In genomic region chr7:36984710-36985308, GRCh38 we compare ENCODE assay signal across 14 cellular contexts.
DNase-seq lines count a peak whose midpoint lies in the region; ATAC-seq and TF ChIP-seq lines count a peak whose summit lies in the region.
"Had no signal": no experiment of that assay in that cellular context is flagged by ENCODE, and none has a peak within 500 bp of the region (broad histone marks: within the 10 kb centered on the region; RNA-seq: fewer than 3 reads in every experiment).

No MANE protein-coding gene starts in this region.

- peaks cover 0 to 4% (median 0%) of the 10 kb centered on the region in 11 experiments; a peak in 1 of 22 replicates for H3K36me3 ChIP-seq in BLaER1 treated with 17β-estradiol and CSF1 and Interleukin-3, amounts not matched to agents 10 nM and 100 nM
- H3K36me3 ChIP-seq in tibial nerve, result no peaks in the 10 kb centered on the region
- H3K36me3 ChIP-seq: stomach had no signal

- ATAC-seq in GM18873 (IDR thresholded peaks at IDR 0.05; ENCODE audit: low FRiP score, unreplicated experiment) (no peak), left cardiac atrium (no peak)

- no peaks in the 10 kb centered on the region for H3K79me1 ChIP-seq in H9 (ENCODE audit: insufficient read depth, low read depth, low read length, poor library complexity, severe bottlenecking)

- no peak overlapping the region for H2AK5ac ChIP-seq in H9 (ENCODE audit: insufficient read length, low read length)

- H3K9me3 ChIP-seq in BLaER1 treated with 17β-estradiol and CSF1 and Interleukin-3, amounts not matched to agents 10 nM and 100 nM (replicated peaks in 1 of 11), result no peaks in the 10 kb centered on the region
- no peaks in the 10 kb centered on the region for H3K9me3 ChIP-seq in tibial nerve
- no peaks in the 10 kb centered on the region for H3K9me3 ChIP-seq in H9 (ENCODE audit: control insufficient read depth, low read depth, low read length)
- H3K9me3 ChIP-seq: stomach had no signal

- H3T11ph ChIP-seq in H9 (ENCODE audit: low read length), result no peak overlapping the region

- peak overlapping the region in 4 of 10 experiments; percentile 5 to 28 (median 15); a peak in 4 of 20 replicates for H3K4me3 ChIP-seq in BLaER1 treated with 17β-estradiol and CSF1 and Interleukin-3, amounts not matched to agents 10 nM and 100 nM
- H3K4me3 ChIP-seq in HL-60 (replicated peaks; ENCODE audit: insufficient read depth, low read length) (no peak overlapping the region), tibial nerve (no peak overlapping the region)
- H3K4me3 ChIP-seq: stomach had no signal

- 49 to 55% methylated on average over 6 of the region's 6 CpGs for WGBS in tibial nerve, 2 donors
- WGBS in H9 (ENCODE audit: extremely low coverage, insufficient read length, low lambda C conversion rate), result no CpG with 5 or more reads among the region's 6 CpGs

- H3K9me3 Mint-ChIP-seq in glutamatergic neuron (ENCODE audit: unreplicated experiment) (peaks cover 2% of the 10 kb centered on the region), H9 (no peaks in the 10 kb centered on the region)

- TF ChIP-seq POLR2A in tibial nerve (IDR thresholded peaks at IDR 0.05), result no peak

- no peak for TF ChIP-seq CTCF in HL-60 (IDR thresholded peaks at IDR 0.05; ENCODE audit: insufficient read depth, low read length)
- no peak for TF ChIP-seq CTCF in glutamatergic neuron (IDR thresholded peaks at IDR 0.05; ENCODE audit: partially characterized antibody, unreplicated experiment)
- TF ChIP-seq CTCF in tibial nerve (IDR thresholded peaks at IDR 0.05), result no peak
- no peak for TF ChIP-seq CTCF in H9 (conservative IDR thresholded peaks at IDR 0.05)

- H3K27me3 Mint-ChIP-seq in glutamatergic neuron (ENCODE audit: unreplicated experiment), result no peaks in the 10 kb centered on the region
- H3K27me3 Mint-ChIP-seq in H9 (ENCODE audit: low read depth), result no peaks in the 10 kb centered on the region
- H3K27me3 Mint-ChIP-seq: activated CD4-positive, alpha-beta T cell treated with anti-CD3 and anti-CD28 coated beads, Interleukin-2, amount 10 ng/mL, durations not matched to agents 7 days and 5 days had no signal

- H3K23me2 ChIP-seq in H9 (ENCODE audit: insufficient read length, low read depth, low read length, poor library complexity, severe bottlenecking), result no peaks in the 10 kb centered on the region

- peak overlapping the region; percentile 62 to 87 (median 77) for H3K4me2 ChIP-seq in BLaER1 treated with 17β-estradiol and CSF1 and Interleukin-3, amounts not matched to agents 10 nM and 100 nM
- no peak overlapping the region for H3K4me2 ChIP-seq in H9 (ENCODE audit: insufficient read depth, insufficient read length, low read length)

- no peak overlapping the region for H2BK15ac ChIP-seq in H9 (ENCODE audit: low read depth, low read length)

- H3K36me3 Mint-ChIP-seq in glutamatergic neuron (ENCODE audit: unreplicated experiment), result no peaks in the 10 kb centered on the region
- H3K36me3 Mint-ChIP-seq in H9 (ENCODE audit: insufficient read depth in 1 of 3, low read depth in 3 of 3), result no peaks in the 10 kb centered on the region

- H4K8ac ChIP-seq in H9 (replicated peaks; ENCODE audit: insufficient read length, low read depth, low read length), result no peak overlapping the region

- no peak overlapping the region for H4K5ac ChIP-seq in H9 (ENCODE audit: insufficient read length, low read depth, low read length)

- H3K9ac ChIP-seq in BLaER1 treated with 17β-estradiol and CSF1 and Interleukin-3, amounts not matched to agents 10 nM and 100 nM, result peak overlapping the region in 6 of 11 experiments; percentile 1 to 49 (median 8); a peak in 3 of 22 replicates
- H3K9ac ChIP-seq in H9 (ENCODE audit: extremely low read depth, insufficient read length, low read length), result no peak overlapping the region

- H3K4me1 Mint-ChIP-seq in glutamatergic neuron (ENCODE audit: low read depth, unreplicated experiment) (peaks cover 40% of the 10 kb centered on the region), H9 (peaks cover 12 to 15% of the 10 kb centered on the region in 2 experiments)

- H3K4me3 Mint-ChIP-seq in glutamatergic neuron (ENCODE audit: unreplicated experiment) (peak overlapping the region; percentile 12), H9 (no peak overlapping the region)
- H3K4me3 Mint-ChIP-seq: activated CD4-positive, alpha-beta T cell treated with anti-CD3 and anti-CD28 coated beads, Interleukin-2, amount 10 ng/mL, durations not matched to agents 7 days and 5 days had no signal

- H2AFZ ChIP-seq in H9 (ENCODE audit: low read length), result no peak overlapping the region

- intact Hi-C loops in left cardiac atrium (cut with DNase I), result loop anchor here in 1 of 2 donors (5.0 kb wide), 1 partner anchor 197 kb away; no protein-coding TSS in a partner anchor

- no peak overlapping the region for H2BK5ac ChIP-seq in H9 (ENCODE audit: insufficient read length, low read length)

- no peaks in the 10 kb centered on the region for H3K27me3 ChIP-seq in BLaER1 treated with 17β-estradiol and CSF1 and Interleukin-3, amounts not matched to agents 10 nM and 100 nM
- no peaks in the 10 kb centered on the region for H3K27me3 ChIP-seq in HL-60 (ENCODE audit: insufficient read depth, poor library complexity, severe bottlenecking)
- H3K27me3 ChIP-seq in tibial nerve, result no peaks in the 10 kb centered on the region
- no peaks in the 10 kb centered on the region for H3K27me3 ChIP-seq in H9 (ENCODE audit: insufficient read depth, low read length)
- H3K27me3 ChIP-seq: stomach had no signal

- TF ChIP-seq EP300 in tibial nerve (IDR thresholded peaks at IDR 0.05), result no peak

- no peaks in the 10 kb centered on the region for H3K79me2 ChIP-seq in H9 (ENCODE audit: insufficient read depth, low read length)

- no peak overlapping the region for H3K27ac Mint-ChIP-seq in glutamatergic neuron (ENCODE audit: unreplicated experiment)
- H3K27ac Mint-ChIP-seq in H9, result no peak overlapping the region
- H3K27ac Mint-ChIP-seq: activated CD4-positive, alpha-beta T cell treated with anti-CD3 and anti-CD28 coated beads, Interleukin-2, amount 10 ng/mL, durations not matched to agents 7 days and 5 days had no signal

- no peak overlapping the region for H2BK20ac ChIP-seq in H9 (ENCODE audit: low read depth, low read length, poor library complexity, severe bottlenecking)

- H3K4me1 ChIP-seq in BLaER1 treated with 17β-estradiol and CSF1 and Interleukin-3, amounts not matched to agents 10 nM and 100 nM, result peaks cover 21 to 43% (median 28%) of the 10 kb centered on the region in 10 experiments
- H3K4me1 ChIP-seq in tibial nerve (peaks cover 0 to 41% (median 1%) of the 10 kb centered on the region in 4 donors), H9 (ENCODE audit: insufficient read depth, low read length) (peaks cover 2% of the 10 kb centered on the region; the same call in 1 of the 2 replicates)

- no peak overlapping the region for H2BK12ac ChIP-seq in H9 (ENCODE audit: insufficient read length, low read depth, low read length)

- no peak overlapping the region for H3K18ac ChIP-seq in H9 (ENCODE audit: insufficient read length, low read depth, low read length)

- DNase-seq in HL-60 (ENCODE audit: low read depth in 1 of 2, low spot score in 1 of 2) (peak; percentile 57 to 70), NCI-H345 (lab: John Stamatoyannopoulos, UW) (peak; percentile 72), glutamatergic neuron (no peak), tibial nerve (ENCODE audit: low spot score in 2 of 2) (no peak), H9 (no peak), left cardiac atrium (no peak)
- DNase-seq: activated CD4-positive, alpha-beta T cell treated with anti-CD3 and anti-CD28 coated beads, Interleukin-2, amount 10 ng/mL, durations not matched to agents 7 days and 5 days; activated gamma-delta T cell treated with Interleukin-2 at 50 U/mL for 16 hours; IMR-90; NCI-H524 treated with DMSO at 0.1 percent for 48 hours; stimulated activated CD4-positive, alpha-beta T cell treated with anti-CD3 and anti-CD28 coated beads, Interleukin-4, amount 100 ng/mL, for 4 hours; stomach had no signal

- peaks cover 0 to 4% (median 0%) of the 10 kb centered on the region in 11 experiments; a peak in 2 of 22 replicates for H4K20me1 ChIP-seq in BLaER1 treated with 17β-estradiol and CSF1 and Interleukin-3, amounts not matched to agents 10 nM and 100 nM
- no peaks in the 10 kb centered on the region for H4K20me1 ChIP-seq in H9 (ENCODE audit: control insufficient read depth, insufficient read depth, insufficient read length)

- H4K91ac ChIP-seq in H9 (ENCODE audit: insufficient read length, low read depth, low read length), result no peak overlapping the region

- H2BK120ac ChIP-seq in H9 (ENCODE audit: low read depth, low read length, poor library complexity, severe bottlenecking), result no peak overlapping the region

- H3K27ac ChIP-seq in BLaER1 treated with 17β-estradiol and CSF1 and Interleukin-3, amounts not matched to agents 10 nM and 100 nM, result peak overlapping the region in 8 of 11 experiments; percentile 42 to 70 (median 54); a peak in 17 of 22 replicates
- H3K27ac ChIP-seq in HL-60 (replicated peaks) (0 out of 2 replicates have a peak overlapping the region, but pooled peaks have one; percentile 6), tibial nerve (no peak overlapping the region), H9 (ENCODE audit: insufficient read length, low read depth, low read length) (no peak overlapping the region)
- H3K27ac ChIP-seq: stomach had no signal

- no peak overlapping the region for H3K14ac ChIP-seq in H9 (ENCODE audit: insufficient read depth, low read length)

- H3K23ac ChIP-seq in H9 (ENCODE audit: insufficient read length, low read depth, low read length), result no peak overlapping the region

- no peak overlapping the region for H3K4ac ChIP-seq in H9 (ENCODE audit: low read depth, low read length)

- no peak overlapping the region for H3K56ac ChIP-seq in H9 (ENCODE audit: insufficient read length, low read depth, low read length)

Comparison
In these comparisons a context has a peak if more than half of its experiments do, and no peak if none do; other contexts are left out.
1. H3K27ac ChIP-seq: peak in BLaER1 treated with 17β-estradiol and CSF1 and Interleukin-3, amounts not matched to agents 10 nM and 100 nM (8 of 11) and HL-60 (single experiment); none in tibial nerve (0 of 4) and H9 (single experiment).
2. DNase-seq: peak in HL-60 (2 of 2) and NCI-H345 (single experiment); none in glutamatergic neuron (single experiment), tibial nerve (0 of 2), H9 (single experiment) and left cardiac atrium (single experiment).